ENCODE assay signal across 27 cellular contexts in genomic region chr2:237763812-237764211, GRCh38. TPM values are rescaled to one million over a fixed set of nuclear protein-coding genes. Genes with fewer than 3 reads are reported as not detected.
DNase-seq lines count a peak whose midpoint lies in the region; ATAC-seq, FAIRE-seq and TF ChIP-seq lines count a peak whose summit lies in the region.
"Had no signal": no experiment of that assay in that cellular context is flagged by ENCODE, and none has a peak within 500 bp of the region (broad histone marks: within the 10 kb centered on the region; RNA-seq: fewer than 3 reads in every experiment).

No MANE protein-coding gene starts in this region.

- DNase-seq in activated T-cell treated with anti-CD3 and anti-CD28 coated beads, Interleukin-2, amount 50 U/mL, for 72 hours, result no peak
- DNase-seq in activated T-cell treated with anti-CD3 and anti-CD28 coated beads for 4 hours (no peak), Caco-2 (no peak), astrocyte (ENCODE audit: low read depth) (no peak), right cardiac atrium (no peak), NCI-H748 (lab: John Stamatoyannopoulos, UW; ENCODE audit: unreplicated experiment) (no peak), NCI-H1930 (lab: John Stamatoyannopoulos, UW) (no peak), NCI-H526 treated with DMSO at 0.1 percent for 48 hours (lab: John Stamatoyannopoulos, UW) (no peak)
- DNase-seq: activated naive CD4-positive, alpha-beta T cell; activated T-cell treated with anti-CD3 and anti-CD28 coated beads, Interleukin-2, amount 50 U/mL, for 48 hours; body of pancreas; DMS153; dorsolateral prefrontal cortex; kidney glomerular epithelial cell; MM.1S; naive thymus-derived CD8-positive, alpha-beta T cell; NCI-H1105 treated with DMSO at 0.1 percent for 48 hours; NCI-H2029; NCI-H524 treated with DMSO at 0.1 percent for 48 hours; SHP77 treated with DMSO at 0.1 percent for 48 hours; stimulated activated naive CD4-positive, alpha-beta T cell treated with Interleukin-2 at 50 U/mL for 16 hours; T-helper 9 cell had no signal

- TF ChIP-seq CTCF in Caco-2 (IDR thresholded peaks at IDR 0.05; ENCODE audit: insufficient read depth in 1 of 2, low read depth in 1 of 2, low read length in 1 of 2, severe bottlenecking in 1 of 2, unreplicated experiment in 1 of 2) (no peak), astrocyte (IDR thresholded peaks at IDR 0.05; ENCODE audit: insufficient read depth, low read depth, low read length) (no peak)

- H3K4me1 Mint-ChIP-seq in activated T-cell treated with anti-CD3 and anti-CD28 coated beads, Interleukin-2, amount 50 U/mL, for 72 hours (ENCODE audit: low read depth), result no peaks in the 10 kb centered on the region
- H3K4me1 Mint-ChIP-seq in Caco-2 (ENCODE audit: low read depth, unreplicated experiment) (no peaks in the 10 kb centered on the region), astrocyte (ENCODE audit: low read depth, unreplicated experiment) (peaks cover 14% of the 10 kb centered on the region)

- H3K9me3 ChIP-seq in Caco-2 (no peaks in the 10 kb centered on the region), astrocyte (ENCODE audit: insufficient read depth, low read depth, low read length) (no peaks in the 10 kb centered on the region), right cardiac atrium (ENCODE audit: control insufficient read depth, low read length) (no peaks in the 10 kb centered on the region)
- H3K9me3 ChIP-seq: body of pancreas had no signal

- TSS peak; percentile 55 for BruUV-seq in Caco-2 (replicated peaks; lab: Mats Ljungman, UMichigan)

- H3K36me3 Mint-ChIP-seq in activated T-cell treated with anti-CD3 and anti-CD28 coated beads, Interleukin-2, amount 50 U/mL, for 72 hours (ENCODE audit: insufficient read depth in 2 of 2), result peaks cover 21 to 27% of the 10 kb centered on the region in 2 donors
- H3K36me3 Mint-ChIP-seq in Caco-2 (ENCODE audit: insufficient read depth, unreplicated experiment) (peaks cover 20% of the 10 kb centered on the region), astrocyte (ENCODE audit: low read depth, unreplicated experiment) (peaks cover 29% of the 10 kb centered on the region)

- H2AFZ ChIP-seq in astrocyte (ENCODE audit: low read depth, low read length), result no peak overlapping the region

- no peaks in the 10 kb centered on the region for H3K79me2 ChIP-seq in astrocyte (ENCODE audit: insufficient read depth, low read length)

- peaks cover 14% of the 10 kb centered on the region for H4K20me1 ChIP-seq in astrocyte (ENCODE audit: insufficient read depth, low read length)

- ATAC-seq in activated T-cell treated with anti-CD3 and anti-CD28 coated beads, Interleukin-2, amount 50 U/mL, for 72 hours (replicated peaks in 1 of 2), result no peak
- peak; percentile 77 to 83 for ATAC-seq in right cardiac atrium
- ATAC-seq: body of pancreas; naive thymus-derived CD8-positive, alpha-beta T cell had no signal

- no peaks in the 10 kb centered on the region for H3K27me3 ChIP-seq in Caco-2 (replicated peaks; ENCODE audit: control insufficient read depth, insufficient read depth, low read length)
- no peaks in the 10 kb centered on the region for H3K27me3 ChIP-seq in astrocyte (ENCODE audit: insufficient read depth, low read length)
- H3K27me3 ChIP-seq in right cardiac atrium (ENCODE audit: control insufficient read depth, insufficient read depth), result no peaks in the 10 kb centered on the region
- H3K27me3 ChIP-seq: body of pancreas, dorsolateral prefrontal cortex had no signal

- intact Hi-C loops in Caco-2 (cut with micrococcal nuclease; ENCODE audit: unreplicated experiment) (no loop called here), right cardiac atrium (cut with DNase I) (no loop called here)

- H3K36me3 ChIP-seq in Caco-2 (ENCODE audit: control insufficient read depth, insufficient read depth, low read length), result no peaks in the 10 kb centered on the region
- peaks cover 19% of the 10 kb centered on the region for H3K36me3 ChIP-seq in astrocyte (ENCODE audit: insufficient read depth, low read length)

- no peaks in the 10 kb centered on the region for H3K27me3 Mint-ChIP-seq in activated T-cell treated with anti-CD3 and anti-CD28 coated beads, Interleukin-2, amount 50 U/mL, for 72 hours (ENCODE audit: low read depth)
- no peaks in the 10 kb centered on the region for H3K27me3 Mint-ChIP-seq in Caco-2 (ENCODE audit: insufficient read depth, unreplicated experiment)
- no peaks in the 10 kb centered on the region for H3K27me3 Mint-ChIP-seq in astrocyte (ENCODE audit: low read depth, unreplicated experiment)
- H3K27me3 Mint-ChIP-seq: naive thymus-derived CD8-positive, alpha-beta T cell had no signal

- H3K4me3 ChIP-seq in Caco-2 (ENCODE audit: low read depth, low read length) (no peak overlapping the region), astrocyte (ENCODE audit: insufficient read depth, low read depth, low read length) (no peak overlapping the region), right cardiac atrium (ENCODE audit: low read length) (no peak overlapping the region)
- H3K4me3 ChIP-seq: body of pancreas, dorsolateral prefrontal cortex, lung, skin epidermis had no signal

- no peak overlapping the region for H3K4me2 ChIP-seq in astrocyte (ENCODE audit: low read length)
- H3K4me2 ChIP-seq: KMS-11 had no signal

- peak overlapping the region; percentile 21 for H3K27ac Mint-ChIP-seq in activated T-cell treated with anti-CD3 and anti-CD28 coated beads, Interleukin-2, amount 50 U/mL, for 72 hours
- H3K27ac Mint-ChIP-seq in Caco-2 (ENCODE audit: unreplicated experiment) (no peak overlapping the region), astrocyte (ENCODE audit: unreplicated experiment) (peak overlapping the region; percentile 41)

- H3K9ac ChIP-seq in astrocyte (ENCODE audit: low read length), result no peak overlapping the region
- H3K9ac ChIP-seq: KMS-11 had no signal

- H3K27ac ChIP-seq in astrocyte (ENCODE audit: low read depth, low read length) (no peak overlapping the region), right cardiac atrium (ENCODE audit: low read length) (peak overlapping the region; percentile 63)
- H3K27ac ChIP-seq: body of pancreas, dorsolateral prefrontal cortex, KMS-11, skin epidermis had no signal

- H3K4me1 ChIP-seq in Caco-2 (no peaks in the 10 kb centered on the region), astrocyte (ENCODE audit: insufficient read depth, low read length) (peaks cover 17% of the 10 kb centered on the region), right cardiac atrium (ENCODE audit: control insufficient read depth, insufficient read depth, low read length) (no peaks in the 10 kb centered on the region)
- H3K4me1 ChIP-seq: body of pancreas had no signal

- no peaks in the 10 kb centered on the region for H3K9me3 Mint-ChIP-seq in activated T-cell treated with anti-CD3 and anti-CD28 coated beads, Interleukin-2, amount 50 U/mL, for 72 hours
- H3K9me3 Mint-ChIP-seq in Caco-2 (ENCODE audit: unreplicated experiment) (no peaks in the 10 kb centered on the region), astrocyte (ENCODE audit: unreplicated experiment) (no peaks in the 10 kb centered on the region)
- H3K9me3 Mint-ChIP-seq: naive thymus-derived CD8-positive, alpha-beta T cell had no signal

- CTCF ChIA-PET in Caco-2 (lab: Charles Lee), result no interaction called here

- no peak overlapping the region for H3K4me3 Mint-ChIP-seq in activated T-cell treated with anti-CD3 and anti-CD28 coated beads, Interleukin-2, amount 50 U/mL, for 72 hours
- H3K4me3 Mint-ChIP-seq in Caco-2 (ENCODE audit: unreplicated experiment), result no peak overlapping the region
- no peak overlapping the region for H3K4me3 Mint-ChIP-seq in astrocyte (ENCODE audit: unreplicated experiment)

- no peak for FAIRE-seq in astrocyte (lab: Jason Lieb, UNC)
- FAIRE-seq: frontal cortex, H54 had no signal

- WGBS in right cardiac atrium, result 70% methylated on average over 10 of the region's 10 CpGs

- POLR2A ChIA-PET in Caco-2 (lab: Charles Lee), result no interaction called here

RNA-seq across cellular contexts. Expression of gene RBM44, which starts 34.8 kb away (rescaled TPM):
- 1 to 10 TPM; 1.9 TPM for total RNA-seq in activated T-cell treated with anti-CD3 and anti-CD28 coated beads, Interleukin-2, amount 50 U/mL, for 72 hours
- total RNA-seq in Caco-2 (2022) (0.14 TPM in 1 of 2 replicates, not detected in the other), astrocyte (0.29 and 0.32 TPM in 2 replicates), right cardiac atrium (under 1 TPM; 0.23 to 0.70 (median 0.40) TPM)
- polyA plus RNA-seq in right cardiac atrium, result 0.20 TPM

Comparison
In these comparisons a context has a peak if more than half of its experiments do, and no peak if none do; other contexts are left out.
1. ATAC-seq: peak in right cardiac atrium (2 of 2); none in activated T-cell treated with anti-CD3 and anti-CD28 coated beads, Interleukin-2, amount 50 U/mL, for 72 hours (0 of 2).